ENCODE assay signal across 8 cellular contexts in the genomic region with DNA sequence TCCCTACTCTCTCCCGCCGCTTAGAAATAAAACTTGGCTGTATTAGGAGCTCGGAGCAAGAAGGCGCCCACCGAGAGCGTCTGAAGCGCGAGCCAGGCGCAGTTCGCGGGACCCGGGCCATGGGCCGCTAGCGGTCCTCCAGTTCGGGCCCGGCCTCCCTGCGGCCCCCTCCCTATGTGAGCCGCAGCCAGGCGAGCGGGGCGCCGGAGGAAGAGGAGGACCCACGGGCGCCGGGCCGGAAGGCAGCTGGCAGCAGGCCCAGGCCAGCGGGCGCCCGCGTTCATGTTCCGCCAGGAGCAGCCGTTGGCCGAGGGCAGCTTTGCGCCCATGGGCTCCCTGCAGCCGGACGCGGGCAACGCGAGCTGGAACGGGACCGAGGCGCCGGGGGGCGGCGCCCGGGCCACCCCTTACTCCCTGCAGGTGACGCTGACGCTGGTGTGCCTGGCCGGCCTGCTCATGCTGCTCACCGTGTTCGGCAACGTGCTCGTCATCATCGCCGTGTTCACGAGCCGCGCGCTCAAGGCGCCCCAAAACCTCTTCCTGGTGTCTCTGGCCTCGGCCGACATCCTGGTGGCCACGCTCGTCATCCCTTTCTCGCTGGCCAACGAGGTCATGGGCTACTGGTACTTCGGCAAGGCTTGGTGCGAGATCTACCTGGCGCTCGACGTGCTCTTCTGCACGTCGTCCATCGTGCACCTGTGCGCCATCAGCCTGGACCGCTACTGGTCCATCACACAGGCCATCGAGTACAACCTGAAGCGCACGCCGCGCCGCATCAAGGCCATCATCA. TPM values are rescaled to one million over a fixed set of nuclear protein-coding genes. Genes with fewer than 3 reads are reported as not detected.
DNase-seq lines count a peak whose midpoint lies in the region; ATAC-seq and TF ChIP-seq lines count a peak whose summit lies in the region.

No MANE protein-coding gene starts in this region.

- H3K4me1 ChIP-seq in ascending aorta: peaks cover 10 to 20% of the 10 kb centered on the region in 2 donors
- H3K4me1 ChIP-seq in stomach smooth muscle (ENCODE audit: control insufficient read depth, insufficient read depth, low read length): peaks cover 28% of the 10 kb centered on the region

- ATAC-seq in HG03175 (IDR thresholded peaks at IDR 0.05; ENCODE audit: unreplicated experiment): no peak

- no peaks in the 10 kb centered on the region for H3K9me3 ChIP-seq in ascending aorta
- peaks cover 0 to 2% of the 10 kb centered on the region in 2 donors for H3K9me3 ChIP-seq in stomach smooth muscle (ENCODE audit: control insufficient read depth in 2 of 2, low read length in 2 of 2)

- H3K9ac ChIP-seq in stomach smooth muscle (ENCODE audit: low read length in 2 of 2): no peak overlapping the region

- H3K36me3 ChIP-seq in ascending aorta (no peaks in the 10 kb centered on the region), stomach smooth muscle (ENCODE audit: control insufficient read depth in 2 of 2, insufficient read depth in 2 of 2, low read length in 2 of 2) (no peaks in the 10 kb centered on the region)

- peak overlapping the region; percentile 59 to 70 for H3K4me3 ChIP-seq in ascending aorta
- H3K4me3 ChIP-seq in stomach smooth muscle (ENCODE audit: low read length in 2 of 2): peak overlapping the region; percentile 3 to 74

- H3K27me3 ChIP-seq in ascending aorta (peaks cover 9% of the 10 kb centered on the region), stomach smooth muscle (ENCODE audit: control insufficient read depth in 1 of 2, insufficient read depth in 2 of 2, low read length in 2 of 2) (peaks cover 44 to 55% of the 10 kb centered on the region in 2 donors)

- H3K27ac ChIP-seq in ascending aorta (no peak overlapping the region), stomach smooth muscle (ENCODE audit: low read length) (no peak overlapping the region)

- peak; percentile 5 for DNase-seq in stimulated activated CD4-positive, alpha-beta T cell treated with anti-CD3 and anti-CD28 coated beads, Interleukin-4, amount 100 ng/mL, for 1 hour
- DNase-seq in stimulated activated CD4-positive, alpha-beta T cell treated with anti-CD3 and anti-CD28 coated beads, Interleukin-1b, Interleukin-23, amount 100 ng/mL, for 48 hours: no peak
- no peak for DNase-seq in ascending aorta (ENCODE audit: low spot score in 2 of 2)
- DNase-seq in islet precursor cell: peak; percentile 46
- DNase-seq in effector CD8-positive, alpha-beta T cell (lab: John Stamatoyannopoulos, UW): no peak
- no peak for DNase-seq in stimulated activated naive CD4-positive, alpha-beta T cell treated with Interleukin-2 at 50 U/mL for 16 hours (lab: John Stamatoyannopoulos, UW)

- TF ChIP-seq CTCF in ascending aorta (IDR thresholded peaks at IDR 0.05): no peak

- intact Hi-C loops in ascending aorta (cut with DNase I): loop anchor here (5.0 kb wide), 1 partner anchor 1059 kb away; no protein-coding TSS in a partner anchor

RNA-seq across cellular contexts. Expression of a gene that starts 1.1 kb away (rescaled TPM):
- 23.5 TPM for total RNA-seq in ascending aorta

Comparison
In these comparisons a context has a peak if more than half of its experiments do, and no peak if none do; other contexts are left out.
1. DNase-seq: peak in stimulated activated CD4-positive, alpha-beta T cell treated with anti-CD3 and anti-CD28 coated beads, Interleukin-4, amount 100 ng/mL, for 1 hour (single experiment) and islet precursor cell (single experiment); none in stimulated activated CD4-positive, alpha-beta T cell treated with anti-CD3 and anti-CD28 coated beads, Interleukin-1b, Interleukin-23, amount 100 ng/mL, for 48 hours (single experiment), ascending aorta (0 of 2), effector CD8-positive, alpha-beta T cell (single experiment) and stimulated activated naive CD4-positive, alpha-beta T cell treated with Interleukin-2 at 50 U/mL for 16 hours (single experiment).